In genomic region chr12:64456119-64456518, GRCh38 we compare ENCODE assay signal across 16 cellular contexts. TPM values are rescaled to one million over a fixed set of nuclear protein-coding genes. Genes with fewer than 3 reads are reported as not detected.
DNase-seq lines count a peak whose midpoint lies in the region; ATAC-seq and TF ChIP-seq lines count a peak whose summit lies in the region.
"Had no signal": no experiment of that assay in that cellular context is flagged by ENCODE, and none has a peak within 500 bp of the region (broad histone marks: within the 10 kb centered on the region; RNA-seq: fewer than 3 reads in every experiment).

No MANE protein-coding gene starts in this region.

- H3K27me3 Mint-ChIP-seq in CD4-positive, CD25-positive, alpha-beta regulatory T cell = no peaks in the 10 kb centered on the region
- H3K27me3 Mint-ChIP-seq in activated T-helper 1 cell treated with anti-CD3 and anti-CD28 coated beads, Interleukin-12 subunit alpha, Interleukin-12 subunit beta, Interleukin-2, Interleukin-4 antibody, amounts not matched to agents 30 ng/mL and 10 ng/mL and 1 ng/mL, durations not matched to agents 14 hours and 24 hours and 36 hours (ENCODE audit: insufficient read depth) = no peaks in the 10 kb centered on the region
- H3K27me3 Mint-ChIP-seq in naive thymus-derived CD8-positive, alpha-beta T cell = no peaks in the 10 kb centered on the region

- H3K4me1 Mint-ChIP-seq in CD4-positive, CD25-positive, alpha-beta regulatory T cell = peaks cover 45 to 70% (median 57%) of the 10 kb centered on the region in 4 donors
- H3K4me1 Mint-ChIP-seq in activated T-helper 1 cell treated with anti-CD3 and anti-CD28 coated beads, Interleukin-12 subunit alpha, Interleukin-12 subunit beta, Interleukin-2, Interleukin-4 antibody, amounts not matched to agents 30 ng/mL and 10 ng/mL and 1 ng/mL, durations not matched to agents 14 hours and 24 hours and 36 hours (ENCODE audit: low read depth) = peaks cover 62% of the 10 kb centered on the region
- peaks cover 25 to 57% (median 47%) of the 10 kb centered on the region in 4 donors for H3K4me1 Mint-ChIP-seq in naive thymus-derived CD8-positive, alpha-beta T cell

- H3K4me3 Mint-ChIP-seq in CD4-positive, CD25-positive, alpha-beta regulatory T cell = peak overlapping the region; percentile 54 to 79 (median 70)
- H3K4me3 Mint-ChIP-seq in activated T-helper 1 cell treated with anti-CD3 and anti-CD28 coated beads, Interleukin-12 subunit alpha, Interleukin-12 subunit beta, Interleukin-2, Interleukin-4 antibody, amounts not matched to agents 30 ng/mL and 10 ng/mL and 1 ng/mL, durations not matched to agents 14 hours and 24 hours and 36 hours = no peak overlapping the region
- H3K4me3 Mint-ChIP-seq in naive thymus-derived CD8-positive, alpha-beta T cell = peak overlapping the region in 4 of 10 donors; percentile 15 to 33 (median 18)

- peak overlapping the region; percentile 71 to 98 (median 89) for H3K27ac Mint-ChIP-seq in CD4-positive, CD25-positive, alpha-beta regulatory T cell
- peak overlapping the region; percentile 59 for H3K27ac Mint-ChIP-seq in activated T-helper 1 cell treated with anti-CD3 and anti-CD28 coated beads, Interleukin-12 subunit alpha, Interleukin-12 subunit beta, Interleukin-2, Interleukin-4 antibody, amounts not matched to agents 30 ng/mL and 10 ng/mL and 1 ng/mL, durations not matched to agents 14 hours and 24 hours and 36 hours
- H3K27ac Mint-ChIP-seq in naive thymus-derived CD8-positive, alpha-beta T cell = peak overlapping the region in 9 of 10 donors; percentile 42 to 88 (median 60)

- no peak overlapping the region for H3K9ac ChIP-seq in DND-41 (ENCODE audit: low read depth, low read length)
- H3K9ac ChIP-seq: BLaER1 had no signal

- H3K4me3 ChIP-seq in CD4-positive, CD25-positive, alpha-beta regulatory T cell (ENCODE audit: low read depth, low read length) = peak overlapping the region; percentile 49
- H3K4me3 ChIP-seq in DND-41 (ENCODE audit: low read depth in 1 of 2, low read length in 2 of 2) (no peak overlapping the region), ascending aorta (no peak overlapping the region)
- H3K4me3 ChIP-seq: BLaER1 had no signal

- no peak overlapping the region for H3K4me2 ChIP-seq in DND-41 (ENCODE audit: insufficient read depth, low read length)
- H3K4me2 ChIP-seq: BLaER1 had no signal

- H3K27me3 ChIP-seq in CD4-positive, CD25-positive, alpha-beta regulatory T cell (ENCODE audit: control insufficient read depth, insufficient read depth, low read length) = no peaks in the 10 kb centered on the region
- H3K27me3 ChIP-seq in DND-41 (ENCODE audit: insufficient read depth, low read length, poor library complexity) (no peaks in the 10 kb centered on the region), ascending aorta (no peaks in the 10 kb centered on the region), foreskin keratinocyte (no peaks in the 10 kb centered on the region)
- H3K27me3 ChIP-seq: BLaER1 had no signal

- H3K9me3 Mint-ChIP-seq in CD4-positive, CD25-positive, alpha-beta regulatory T cell = no peaks in the 10 kb centered on the region
- H3K9me3 Mint-ChIP-seq in activated T-helper 1 cell treated with anti-CD3 and anti-CD28 coated beads, Interleukin-12 subunit alpha, Interleukin-12 subunit beta, Interleukin-2, Interleukin-4 antibody, amounts not matched to agents 30 ng/mL and 10 ng/mL and 1 ng/mL, durations not matched to agents 14 hours and 24 hours and 36 hours = no peaks in the 10 kb centered on the region
- H3K9me3 Mint-ChIP-seq in naive thymus-derived CD8-positive, alpha-beta T cell = no peaks in the 10 kb centered on the region

- POLR2A ChIA-PET in naive thymus-derived CD8-positive, alpha-beta T cell (lab: Charles Lee) = no interaction called here

- peaks cover 75% of the 10 kb centered on the region for H3K4me1 ChIP-seq in CD4-positive, CD25-positive, alpha-beta regulatory T cell (ENCODE audit: control insufficient read depth, insufficient read depth, low read length, poor library complexity, severe bottlenecking)
- H3K4me1 ChIP-seq in DND-41 (ENCODE audit: insufficient read depth, low read length) (peaks cover 59% of the 10 kb centered on the region), ascending aorta (peaks cover 0 to 15% of the 10 kb centered on the region in 2 donors), foreskin keratinocyte (peaks cover 13% of the 10 kb centered on the region)

- peaks cover 91% of the 10 kb centered on the region for H3K79me2 ChIP-seq in DND-41 (ENCODE audit: insufficient read depth, low read length)

- H4K20me1 ChIP-seq in DND-41 (ENCODE audit: insufficient read depth, low read length) = no peaks in the 10 kb centered on the region

- intact Hi-C loops in activated T-helper 1 cell treated with anti-CD3 and anti-CD28 coated beads, Interleukin-12 subunit alpha, Interleukin-12 subunit beta, Interleukin-2, Interleukin-4 antibody, amounts not matched to agents 30 ng/mL and 10 ng/mL and 1 ng/mL, durations not matched to agents 14 hours and 24 hours and 36 hours (cut with micrococcal nuclease) = no loop called here
- intact Hi-C loops in ascending aorta (cut with DNase I) = loop anchor here (10.0 kb wide), 1 partner anchor 159 kb away; the partner anchor contains the start of gene RASSF3

- ATAC-seq in CD4-positive, CD25-positive, alpha-beta regulatory T cell (ENCODE audit: low read depth in 2 of 2) = no peak
- ATAC-seq in DND-41 (ENCODE audit: insufficient read depth, low read depth) (peak; percentile 59), foreskin keratinocyte (no peak)
- peak in 1 of 2 donors; percentile 54 for ATAC-seq in naive thymus-derived CD8-positive, alpha-beta T cell

- TF ChIP-seq CTCF in DND-41 (IDR thresholded peaks at IDR 0.05; ENCODE audit: borderline replicate concordance, extremely low read depth, low read length, poor library complexity, severe bottlenecking) = no peak
- no peak for TF ChIP-seq CTCF in ascending aorta (IDR thresholded peaks at IDR 0.05)
- no peak for TF ChIP-seq CTCF in foreskin keratinocyte (conservative IDR thresholded peaks at IDR 0.05)

- H3K9me3 ChIP-seq in CD4-positive, CD25-positive, alpha-beta regulatory T cell (ENCODE audit: control insufficient read depth in 2 of 2, low read length in 2 of 2) = no peaks in the 10 kb centered on the region
- H3K9me3 ChIP-seq in DND-41 (ENCODE audit: insufficient read depth, low read length, severe bottlenecking) (no peaks in the 10 kb centered on the region), ascending aorta (no peaks in the 10 kb centered on the region)
- H3K9me3 ChIP-seq: BLaER1 had no signal

- DNase-seq in CD4-positive, CD25-positive, alpha-beta regulatory T cell = peak in 1 of 3 donors; percentile 5
- DNase-seq in DND-41 = peak; percentile 41
- no peak for DNase-seq in activated T-helper 1 cell treated with anti-CD3 and anti-CD28 coated beads, Interleukin-12 subunit alpha, Interleukin-12 subunit beta, Interleukin-2, Interleukin-4 antibody, amounts not matched to agents 30 ng/mL and 10 ng/mL and 1 ng/mL, durations not matched to agents 14 hours and 24 hours and 36 hours (ENCODE audit: low spot score)
- peak in 1 of 10 donors; percentile 8 for DNase-seq in naive thymus-derived CD8-positive, alpha-beta T cell
- DNase-seq in ascending aorta (ENCODE audit: low spot score in 2 of 2) = no peak
- no peak for DNase-seq in glomerular visceral epithelial cell (ENCODE audit: extremely low spot score)
- no peak for DNase-seq in foreskin keratinocyte
- DNase-seq: DMS79; effector memory CD4-positive, alpha-beta T cell; hypothalamus; midbrain; MV-4-11; NCI-H2081; NCI-H510A treated with DMSO at 0.1 percent for 48 hours; stimulated activated CD4-positive, alpha-beta T cell treated with anti-CD3 and anti-CD28 coated beads, Interleukin-2, amount 100 ng/mL, for 48 hours had no signal

- H2AFZ ChIP-seq in DND-41 (ENCODE audit: low read depth, low read length) = no peak overlapping the region

- peak overlapping the region; percentile 83 for H3K27ac ChIP-seq in CD4-positive, CD25-positive, alpha-beta regulatory T cell (ENCODE audit: insufficient read depth, low read length, poor library complexity, severe bottlenecking)
- H3K27ac ChIP-seq in DND-41 (ENCODE audit: low read length) = peak overlapping the region; percentile 1; the same call in 1 of the 2 replicates
- no peak overlapping the region for H3K27ac ChIP-seq in ascending aorta
- H3K27ac ChIP-seq in foreskin keratinocyte = no peak overlapping the region
- H3K27ac ChIP-seq: BLaER1 had no signal

- H3K36me3 Mint-ChIP-seq in CD4-positive, CD25-positive, alpha-beta regulatory T cell = peaks cover 12% of the 10 kb centered on the region
- H3K36me3 Mint-ChIP-seq in activated T-helper 1 cell treated with anti-CD3 and anti-CD28 coated beads, Interleukin-12 subunit alpha, Interleukin-12 subunit beta, Interleukin-2, Interleukin-4 antibody, amounts not matched to agents 30 ng/mL and 10 ng/mL and 1 ng/mL, durations not matched to agents 14 hours and 24 hours and 36 hours (ENCODE audit: low read depth) = peaks cover 35% of the 10 kb centered on the region
- peaks cover 0 to 2% (median 2%) of the 10 kb centered on the region in 3 donors for H3K36me3 Mint-ChIP-seq in naive thymus-derived CD8-positive, alpha-beta T cell

- H3K36me3 ChIP-seq in CD4-positive, CD25-positive, alpha-beta regulatory T cell (ENCODE audit: control insufficient read depth, insufficient read depth, low read length) = peaks cover 2% of the 10 kb centered on the region
- H3K36me3 ChIP-seq in DND-41 (ENCODE audit: insufficient read depth, low read length) (peaks cover 10% of the 10 kb centered on the region), ascending aorta (peaks cover 2 to 9% of the 10 kb centered on the region in 2 donors)

RNA-seq across cellular contexts. Expression of gene TBK1, which starts 4.2 kb away (rescaled TPM):
- 24.3 TPM for total RNA-seq in CD4-positive, CD25-positive, alpha-beta regulatory T cell
- polyA plus RNA-seq in CD4-positive, CD25-positive, alpha-beta regulatory T cell = 10 to 100 TPM; 21.3 to 29.1 (median 22.8) TPM
- 33.6 and 42.4 TPM in 2 replicates for total RNA-seq in activated T-helper 1 cell treated with anti-CD3 and anti-CD28 coated beads, Interleukin-12 subunit alpha, Interleukin-12 subunit beta, Interleukin-2, Interleukin-4 antibody, amounts not matched to agents 30 ng/mL and 10 ng/mL and 1 ng/mL, durations not matched to agents 14 hours and 24 hours and 36 hours
- total RNA-seq in naive thymus-derived CD8-positive, alpha-beta T cell = 10 to 100 TPM; 12.4 to 15.2 TPM
- polyA plus RNA-seq in naive thymus-derived CD8-positive, alpha-beta T cell = 1 to 10 TPM; 6.1 to 9.7 (median 6.6) TPM
- 3.9 TPM for total RNA-seq in ascending aorta
- total RNA-seq in foreskin keratinocyte = 20.1 and 20.6 TPM in 2 replicates
- polyA plus RNA-seq in foreskin keratinocyte = 6.9 and 8.8 TPM in 2 replicates

RNA-seq across cellular contexts. Expression of gene XPOT, which starts 51.9 kb away (rescaled TPM):
- total RNA-seq in CD4-positive, CD25-positive, alpha-beta regulatory T cell = 59.6 TPM
- 10 to 100 TPM; 27.7 to 43.3 (median 34.0) TPM for polyA plus RNA-seq in CD4-positive, CD25-positive, alpha-beta regulatory T cell
- 145 and 146 TPM in 2 replicates for total RNA-seq in activated T-helper 1 cell treated with anti-CD3 and anti-CD28 coated beads, Interleukin-12 subunit alpha, Interleukin-12 subunit beta, Interleukin-2, Interleukin-4 antibody, amounts not matched to agents 30 ng/mL and 10 ng/mL and 1 ng/mL, durations not matched to agents 14 hours and 24 hours and 36 hours
- total RNA-seq in naive thymus-derived CD8-positive, alpha-beta T cell = 100 to 1,000 TPM; 100 to 106 TPM
- 10 to 100 TPM; 23.6 to 35.8 (median 32.1) TPM for polyA plus RNA-seq in naive thymus-derived CD8-positive, alpha-beta T cell
- total RNA-seq in ascending aorta (24.5 TPM), foreskin keratinocyte (80.6 and 100 TPM in 2 replicates)
- 24.1 and 25.0 TPM in 2 replicates for polyA plus RNA-seq in foreskin keratinocyte

Comparison
In these comparisons a context has a peak if more than half of its experiments do, and no peak if none do; other contexts are left out.
1. H3K27ac ChIP-seq: peak in CD4-positive, CD25-positive, alpha-beta regulatory T cell (single experiment) and DND-41 (single experiment); none in ascending aorta (0 of 2) and foreskin keratinocyte (single experiment).
2. Peak in every context shown above with its lines, with median percentiles within 50 percentile points of each other: H3K27ac Mint-ChIP-seq.